Comparison of ENCODE assay signal across 10 cellular contexts in the genomic region with DNA sequence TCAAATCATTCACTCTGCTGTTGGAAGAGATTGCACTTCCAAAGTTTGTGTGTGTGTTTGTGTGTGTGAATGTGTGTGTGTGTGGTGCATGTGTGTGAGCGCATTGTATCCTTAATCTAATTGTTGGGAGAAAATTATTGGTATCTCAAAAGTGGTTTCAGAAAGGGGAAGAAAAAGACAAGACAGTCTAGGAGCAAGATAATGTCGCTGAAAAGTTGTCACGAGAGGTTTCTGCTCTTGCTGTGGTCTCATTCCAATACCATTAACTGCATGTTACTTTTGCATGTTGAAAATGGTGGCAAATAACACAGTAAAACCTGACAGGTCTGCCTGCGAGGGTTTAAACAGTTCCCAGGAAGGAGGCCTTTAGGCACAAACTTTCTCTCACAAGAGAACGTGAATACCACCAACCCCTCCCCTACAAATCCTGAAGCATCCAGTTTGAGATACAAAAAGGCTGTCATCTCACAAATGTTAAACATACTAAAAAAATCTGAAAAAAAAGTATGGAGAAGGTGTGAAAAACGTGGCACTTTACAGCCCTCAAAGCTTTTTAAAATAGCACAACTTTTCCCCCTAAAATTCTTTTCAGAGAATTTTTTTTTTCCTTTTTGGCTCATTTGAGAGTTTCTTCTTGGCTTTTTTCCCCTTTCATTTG. TPM values are rescaled to one million over a fixed set of nuclear protein-coding genes. Genes with fewer than 3 reads are reported as not detected.
DNase-seq lines count a peak whose midpoint lies in the region; ATAC-seq and TF ChIP-seq lines count a peak whose summit lies in the region.
"Had no signal": no experiment of that assay in that cellular context is flagged by ENCODE, and none has a peak within 500 bp of the region (broad histone marks: within the 10 kb centered on the region; RNA-seq: fewer than 3 reads in every experiment).

No MANE protein-coding gene starts in this region.

- H3K27ac ChIP-seq in esophagus muscularis mucosa (replicated peaks in 1 of 4), result peak overlapping the region; percentile 87 to 90 (median 89)
- peak overlapping the region; percentile 13 for H3K27ac ChIP-seq in neuronal stem cell (replicated peaks; ENCODE audit: low read length)

- H3K9me3 ChIP-seq in esophagus muscularis mucosa, result no peaks in the 10 kb centered on the region
- H3K9me3 ChIP-seq in neuronal stem cell (replicated peaks in 1 of 2; ENCODE audit: control insufficient read depth in 2 of 2, insufficient read depth in 1 of 2, low read depth in 1 of 2, low read length in 2 of 2), result no peaks in the 10 kb centered on the region

- H3K23ac ChIP-seq in neuronal stem cell (ENCODE audit: low read depth, low read length, poor library complexity), result no peak overlapping the region

- no peak overlapping the region for H2AFZ ChIP-seq in neuronal stem cell (ENCODE audit: low read length)

- H2AK5ac ChIP-seq in neuronal stem cell (ENCODE audit: low read depth, low read length), result no peak overlapping the region

- H3K4me1 ChIP-seq in esophagus muscularis mucosa (peaks cover 4 to 46% (median 14%) of the 10 kb centered on the region in 4 donors), neuronal stem cell (ENCODE audit: control insufficient read depth in 2 of 2, insufficient read depth in 1 of 2, low read depth in 1 of 2, low read length in 2 of 2) (peaks cover 35 to 92% of the 10 kb centered on the region in 2 donors)

- no peak for ATAC-seq in activated naive CD8-positive, alpha-beta T cell treated with anti-CD3 and anti-CD28 coated beads, Interleukin-2, amount 50 U/mL, for 24 hours
- no peak for ATAC-seq in omental fat pad (ENCODE audit: low FRiP score)

- H3K27me3 ChIP-seq in esophagus muscularis mucosa (peaks cover 0 to 46% (median under 1%) of the 10 kb centered on the region in 4 donors), neuronal stem cell (ENCODE audit: control insufficient read depth in 3 of 3, insufficient read depth in 3 of 3, low read depth in 1 of 3, low read length in 3 of 3) (no peaks in the 10 kb centered on the region)

- TF ChIP-seq CTCF in esophagus muscularis mucosa (IDR thresholded peaks at IDR 0.05) (no peak), omental fat pad (IDR thresholded peaks at IDR 0.05) (no peak)

- peaks cover 85% of the 10 kb centered on the region for H3K4me1 Mint-ChIP-seq in activated naive CD8-positive, alpha-beta T cell treated with anti-CD3 and anti-CD28 coated beads, Interleukin-2, amount 50 U/mL, for 24 hours

- H3K27me3 Mint-ChIP-seq in activated naive CD8-positive, alpha-beta T cell treated with anti-CD3 and anti-CD28 coated beads, Interleukin-2, amount 50 U/mL, for 24 hours, result peaks cover 20% of the 10 kb centered on the region

- H4K8ac ChIP-seq in neuronal stem cell (ENCODE audit: low read depth, low read length), result no peak overlapping the region

- 60% methylated on average over 6 of the region's 6 CpGs for WGBS in esophagus muscularis mucosa
- no CpG with 5 or more reads among the region's 6 CpGs for whole genome bisulfite sequencing in neuronal stem cell (ENCODE audit: extremely low coverage in 2 of 2, insufficient read length in 2 of 2, insufficient replicate concordance in 1 of 2), 2 donors

- in situ Hi-C loops in ACHN (cut with HindIII; ENCODE audit: low pct_ligation_motif_present, low pct_unique_long_range_greater_than_20kb, low sequenced_read_pairs), result no loop called here

- H3K27ac Mint-ChIP-seq in activated naive CD8-positive, alpha-beta T cell treated with anti-CD3 and anti-CD28 coated beads, Interleukin-2, amount 50 U/mL, for 24 hours, result no peak overlapping the region
- H3K27ac Mint-ChIP-seq: CD4-positive, CD25-positive, alpha-beta regulatory T cell had no signal

- no peaks in the 10 kb centered on the region for H3K79me1 ChIP-seq in neuronal stem cell (ENCODE audit: low read depth, low read length)

- H3K4me3 ChIP-seq in esophagus muscularis mucosa, result peak overlapping the region in 3 of 4 donors; percentile 17 to 82 (median 25)
- H3K4me3 ChIP-seq in neuronal stem cell (ENCODE audit: low read length in 2 of 2), result no peak overlapping the region

- H3K14ac ChIP-seq in neuronal stem cell (ENCODE audit: low read length), result no peak overlapping the region

- no peak for TF ChIP-seq EP300 in esophagus muscularis mucosa (IDR thresholded peaks at IDR 0.05)

- H3K18ac ChIP-seq in neuronal stem cell (ENCODE audit: low read length), result no peak overlapping the region

- H2BK15ac ChIP-seq in neuronal stem cell (ENCODE audit: low read length), result no peak overlapping the region

- intact Hi-C loops in esophagus muscularis mucosa (cut with DNase I), result loop anchor here (5.0 to 10.0 kb wide), 2 partner anchors 55 to 177 kb away; a partner anchor contains a TSS

- no peak for TF ChIP-seq POLR2A in esophagus muscularis mucosa (IDR thresholded peaks at IDR 0.05; ENCODE audit: low read depth)

- H3K36me3 ChIP-seq in esophagus muscularis mucosa (no peaks in the 10 kb centered on the region), neuronal stem cell (replicated peaks in 1 of 2; ENCODE audit: control insufficient read depth in 2 of 2, insufficient read depth in 2 of 2, low read length in 2 of 2) (peaks cover 0 to 58% of the 10 kb centered on the region in 2 donors)

- no peak overlapping the region for H3K4ac ChIP-seq in neuronal stem cell (ENCODE audit: low read length)

- H3K4me3 Mint-ChIP-seq in activated naive CD8-positive, alpha-beta T cell treated with anti-CD3 and anti-CD28 coated beads, Interleukin-2, amount 50 U/mL, for 24 hours, result no peak overlapping the region

- H4K91ac ChIP-seq in neuronal stem cell (ENCODE audit: low read depth, low read length, poor library complexity), result no peak overlapping the region

- DNase-seq in ACHN (peak; percentile 42), NOMO-1 treated with DMSO at 0.1 percent for 48 hours (lab: John Stamatoyannopoulos, UW; ENCODE audit: unreplicated experiment) (peak; percentile 69), esophagus muscularis mucosa (ENCODE audit: extremely low spot score) (no peak), neuronal stem cell (ENCODE audit: low spot score) (no peak), NCI-H1417 (lab: John Stamatoyannopoulos, UW) (no peak), NCI-H2171 treated with DMSO at 0.1 percent for 48 hours (lab: John Stamatoyannopoulos, UW) (no peak), omental fat pad (ENCODE audit: low spot score) (no peak)
- DNase-seq in activated naive CD8-positive, alpha-beta T cell treated with anti-CD3 and anti-CD28 coated beads, Interleukin-2, amount 50 U/mL, for 24 hours, result no peak
- DNase-seq: CD4-positive, CD25-positive, alpha-beta regulatory T cell had no signal

- H3K36me3 Mint-ChIP-seq in activated naive CD8-positive, alpha-beta T cell treated with anti-CD3 and anti-CD28 coated beads, Interleukin-2, amount 50 U/mL, for 24 hours (ENCODE audit: low read depth), result peaks cover 5% of the 10 kb centered on the region
- H3K36me3 Mint-ChIP-seq: CD4-positive, CD25-positive, alpha-beta regulatory T cell had no signal

- H2BK120ac ChIP-seq in neuronal stem cell (ENCODE audit: low read depth, low read length), result no peak overlapping the region

- no peak overlapping the region for H2BK12ac ChIP-seq in neuronal stem cell (ENCODE audit: low read length)

- no peak overlapping the region for H2BK5ac ChIP-seq in neuronal stem cell (ENCODE audit: low read length)

- no peak overlapping the region for H3K9ac ChIP-seq in neuronal stem cell (ENCODE audit: low read depth, low read length, poor library complexity)

- H3K9me3 Mint-ChIP-seq in activated naive CD8-positive, alpha-beta T cell treated with anti-CD3 and anti-CD28 coated beads, Interleukin-2, amount 50 U/mL, for 24 hours, result no peaks in the 10 kb centered on the region
- H3K9me3 Mint-ChIP-seq: CD4-positive, CD25-positive, alpha-beta regulatory T cell; T-cell had no signal

- no peak overlapping the region for H3K4me2 ChIP-seq in neuronal stem cell (ENCODE audit: insufficient read depth, low read length, poor library complexity, severe bottlenecking)

RNA-seq across cellular contexts. Expression of a gene that starts 10.2 kb away (rescaled TPM):
- 10 to 100 TPM; 41.2 to 68.3 (median 55.7) TPM for total RNA-seq in esophagus muscularis mucosa
- 18.6 TPM for polyA plus RNA-seq in neuronal stem cell (2013, experiment 1 of 2)
- 19.1 TPM for polyA plus RNA-seq in neuronal stem cell (2013, experiment 2 of 2)
- total RNA-seq in omental fat pad, result 100 to 1,000 TPM; 168 to 344 (median 251) TPM

Comparison
In these comparisons a context has a peak if more than half of its experiments do, and no peak if none do; other contexts are left out.
1. DNase-seq: peak in ACHN (single experiment) and NOMO-1 treated with DMSO at 0.1 percent for 48 hours (single experiment); none in esophagus muscularis mucosa (single experiment), neuronal stem cell (single experiment), activated naive CD8-positive, alpha-beta T cell treated with anti-CD3 and anti-CD28 coated beads, Interleukin-2, amount 50 U/mL, for 24 hours (single experiment), NCI-H1417 (0 of 3), NCI-H2171 treated with DMSO at 0.1 percent for 48 hours (single experiment) and omental fat pad (single experiment).
2. H3K4me3 ChIP-seq: peak in esophagus muscularis mucosa (3 of 4); none in neuronal stem cell (0 of 2).